In genomic region chr3:67692621-67693020, GRCh38 we compare ENCODE assay signal across 26 cellular contexts.
"Had no signal": no experiment of that assay in that cellular context is flagged by ENCODE, and none has a peak within 500 bp of the region (broad histone marks: within the 10 kb centered on the region; RNA-seq: fewer than 3 reads in every experiment).

No MANE protein-coding gene starts in this region.

- H3K27me3 ChIP-seq: breast epithelium, esophagus muscularis mucosa, right lobe of liver, testis, upper lobe of right lung had no signal

- H2AFZ ChIP-seq: parathyroid adenoma had no signal

- H3K9me3 Mint-ChIP-seq: activated T-cell treated with anti-CD3 and anti-CD28 coated beads, Interleukin-2, amount 50 U/mL, for 24 hours had no signal

- DNase-seq: activated CD4-positive, alpha-beta T cell treated with anti-CD3 and anti-CD28 coated beads, Interleukin-2, amount 10 ng/mL, durations not matched to agents 7 days and 5 days; activated CD8-positive, alpha-beta T cell treated with anti-CD3 and anti-CD28 coated beads, Interleukin-2, amount 10 ng/mL, durations not matched to agents 7 days and 5 days; activated naive CD4-positive, alpha-beta T cell treated with Interleukin-2 at 50 U/mL for 16 hours; activated naive CD8-positive, alpha-beta T cell treated with anti-CD3 and anti-CD28 coated beads, Interleukin-2, amount 10 ng/mL, durations not matched to agents 7 days and 5 days; activated T-cell treated with anti-CD3 and anti-CD28 coated beads, Interleukin-2, amount 50 U/mL, for 24 hours; dermis blood vessel endothelial cell; effector memory CD4-positive, alpha-beta T cell; foreskin fibroblast; hippocampal formation; kidney glomerular epithelial cell; left ventricle myocardium superior; natural killer cell; right lobe of liver; small intestine; stimulated activated CD4-positive, alpha-beta T cell treated with anti-CD3 and anti-CD28 coated beads, Interleukin-4, amount 100 ng/mL, for 4 hours; T-cell; T-helper 9 cell; testis; upper lobe of right lung had no signal

- H3K4me1 Mint-ChIP-seq: activated CD4-positive, alpha-beta T cell treated with anti-CD3 and anti-CD28 coated beads, Interleukin-2, amount 10 ng/mL, durations not matched to agents 7 days and 5 days; natural killer cell had no signal

- H3K4me3 Mint-ChIP-seq: activated CD4-positive, alpha-beta T cell treated with anti-CD3 and anti-CD28 coated beads, Interleukin-2, amount 10 ng/mL, durations not matched to agents 7 days and 5 days; activated CD8-positive, alpha-beta T cell treated with anti-CD3 and anti-CD28 coated beads, Interleukin-2, amount 10 ng/mL, durations not matched to agents 7 days and 5 days; activated naive CD8-positive, alpha-beta T cell treated with anti-CD3 and anti-CD28 coated beads, Interleukin-2, amount 10 ng/mL, durations not matched to agents 7 days and 5 days; activated T-cell treated with anti-CD3 and anti-CD28 coated beads, Interleukin-2, amount 50 U/mL, for 24 hours; memory B cell; natural killer cell; stimulated activated memory B cell treated with anti-CD40 and anti-IgM and Interleukin-4, amounts not matched to agents 10 μg/mL and 1 μg/mL and 100 μg/mL, for 72 hours; T-cell had no signal

- H3K4me3 ChIP-seq: breast epithelium, esophagus muscularis mucosa, right lobe of liver, testis, upper lobe of right lung had no signal

- H3K27ac ChIP-seq: breast epithelium, esophagus muscularis mucosa, parathyroid adenoma, right lobe of liver, testis, upper lobe of right lung had no signal

- H3K36me3 Mint-ChIP-seq: stimulated activated memory B cell treated with anti-CD40 and anti-IgM and Interleukin-4, amounts not matched to agents 10 μg/mL and 1 μg/mL and 100 μg/mL, for 72 hours had no signal

- H3K27me3 Mint-ChIP-seq: activated CD4-positive, alpha-beta T cell treated with anti-CD3 and anti-CD28 coated beads, Interleukin-2, amount 10 ng/mL, durations not matched to agents 7 days and 5 days; activated naive CD8-positive, alpha-beta T cell treated with anti-CD3 and anti-CD28 coated beads, Interleukin-2, amount 10 ng/mL, durations not matched to agents 7 days and 5 days; activated T-cell treated with anti-CD3 and anti-CD28 coated beads, Interleukin-2, amount 50 U/mL, for 24 hours; T-cell had no signal

- H3K79me2 ChIP-seq: parathyroid adenoma had no signal

- H3K9ac ChIP-seq: parathyroid adenoma had no signal

- H3K9me3 ChIP-seq: breast epithelium, esophagus muscularis mucosa, right lobe of liver, testis, upper lobe of right lung had no signal

- H3K27ac Mint-ChIP-seq: activated CD4-positive, alpha-beta T cell treated with anti-CD3 and anti-CD28 coated beads, Interleukin-2, amount 10 ng/mL, durations not matched to agents 7 days and 5 days; activated CD8-positive, alpha-beta T cell treated with anti-CD3 and anti-CD28 coated beads, Interleukin-2, amount 10 ng/mL, durations not matched to agents 7 days and 5 days; activated naive CD8-positive, alpha-beta T cell treated with anti-CD3 and anti-CD28 coated beads, Interleukin-2, amount 10 ng/mL, durations not matched to agents 7 days and 5 days; activated T-cell treated with anti-CD3 and anti-CD28 coated beads, Interleukin-2, amount 50 U/mL, for 24 hours; activated T-helper 2 cell treated with anti-CD3 and anti-CD28 coated beads, Interferon-gamma antibody, Interleukin-2, Interleukin-4, amounts not matched to agents 10 μg/mL and 5 μg/mL and 100 μg/mL, durations not matched to agents 14 hours and 24 hours and 36 hours; memory B cell; natural killer cell; stimulated activated memory B cell treated with anti-CD40 and anti-IgM and Interleukin-4, amounts not matched to agents 10 μg/mL and 1 μg/mL and 100 μg/mL, for 72 hours; T-cell had no signal

- H3K4me1 ChIP-seq: breast epithelium, esophagus muscularis mucosa, parathyroid adenoma, right lobe of liver, testis, upper lobe of right lung had no signal

- H3K36me3 ChIP-seq: breast epithelium, esophagus muscularis mucosa, right lobe of liver, upper lobe of right lung had no signal

- ATAC-seq: activated CD8-positive, alpha-beta T cell treated with anti-CD3 and anti-CD28 coated beads, Interleukin-2, amount 10 ng/mL, durations not matched to agents 7 days and 5 days; left ventricle myocardium superior; natural killer cell; SK-N-SH treated with all-trans-retinoic acid at 6 μM for 48 hours; stimulated activated memory B cell treated with anti-CD40 and anti-IgM and Interleukin-4, amounts not matched to agents 10 μg/mL and 1 μg/mL and 100 μg/mL, for 72 hours; T-cell; upper lobe of right lung had no signal
